In genomic region chr10:110448682-110449418, GRCh38 we compare ENCODE assay signal across 18 cellular contexts. TPM values are rescaled to one million over a fixed set of nuclear protein-coding genes. Genes with fewer than 3 reads are reported as not detected.
DNase-seq lines count a peak whose midpoint lies in the region; ATAC-seq and TF ChIP-seq lines count a peak whose summit lies in the region.
"Had no signal": no experiment of that assay in that cellular context is flagged by ENCODE, and none has a peak within 500 bp of the region (broad histone marks: within the 10 kb centered on the region; RNA-seq: fewer than 3 reads in every experiment).

No MANE protein-coding gene starts in this region.

- TF ChIP-seq CTCF in AG10803 (conservative IDR thresholded peaks at IDR 0.05; ENCODE audit: low read length) (no peak), GM10266 (IDR thresholded peaks at IDR 0.05; ENCODE audit: control insufficient read depth, insufficient read depth, low read depth, missing control alignments) (no peak)
- TF ChIP-seq CTCF in activated CD8-positive, alpha-beta T cell treated with anti-CD3 and anti-CD28 coated beads for 36 hours (IDR thresholded peaks at IDR 0.05), result no peak

- no peak overlapping the region for H3K4me3 ChIP-seq in AG10803 (ENCODE audit: low read length)
- H3K4me3 ChIP-seq: cardiac muscle cell, esophagus muscularis mucosa, left ventricle myocardium inferior had no signal

- no peaks in the 10 kb centered on the region for H3K36me3 Mint-ChIP-seq in activated CD8-positive, alpha-beta T cell treated with anti-CD3 and anti-CD28 coated beads for 36 hours (ENCODE audit: low read depth)
- H3K36me3 Mint-ChIP-seq: CD8-positive, alpha-beta T cell had no signal

- POLR2A ChIA-PET in activated CD8-positive, alpha-beta T cell treated with anti-CD3 and anti-CD28 coated beads for 36 hours (lab: Charles Lee), result interaction anchor here (0.6 to 0.9 kb wide), 2 partner anchors 9 to 55 kb away, joined by 3 to 4 read pairs; no protein-coding TSS in a partner anchor

- H3K4me1 Mint-ChIP-seq in activated CD8-positive, alpha-beta T cell treated with anti-CD3 and anti-CD28 coated beads for 36 hours (ENCODE audit: low read depth), result no peaks in the 10 kb centered on the region

- intact Hi-C loops in activated CD8-positive, alpha-beta T cell treated with anti-CD3 and anti-CD28 coated beads for 36 hours (cut with micrococcal nuclease), result no loop called here

- H3K4me3 Mint-ChIP-seq in activated CD8-positive, alpha-beta T cell treated with anti-CD3 and anti-CD28 coated beads for 36 hours, result no peak overlapping the region
- H3K4me3 Mint-ChIP-seq: CD8-positive, alpha-beta T cell had no signal

- CTCF ChIA-PET in activated CD8-positive, alpha-beta T cell treated with anti-CD3 and anti-CD28 coated beads for 36 hours (lab: Charles Lee), result interaction anchor here (1.1 to 3.4 kb wide), 3 partner anchors 22 to 97 kb away, joined by 3 to 9 read pairs (median 3); no protein-coding TSS in a partner anchor

- ATAC-seq in GM21423 (IDR thresholded peaks at IDR 0.05; ENCODE audit: unreplicated experiment), result peak; percentile 39
- no peak for ATAC-seq in activated CD8-positive, alpha-beta T cell treated with anti-CD3 and anti-CD28 coated beads for 36 hours
- ATAC-seq: CD8-positive, alpha-beta T cell had no signal

- DNase-seq in AG10803 (ENCODE audit: low read depth) (peak; percentile 59), mesenteric fat pad (ENCODE audit: low spot score) (peak; percentile 20), D341Med (ENCODE audit: low spot score) (no peak), NCI-H446 (lab: John Stamatoyannopoulos, UW) (no peak), GM10266 (ENCODE audit: extremely low spot score) (no peak)
- no peak for DNase-seq in activated CD8-positive, alpha-beta T cell treated with anti-CD3 and anti-CD28 coated beads for 36 hours
- DNase-seq: activated CD4-positive, alpha-beta T cell treated with anti-CD3 and anti-CD28 coated beads, Interleukin-2, amount 50 U/mL, for 48 hours; activated gamma-delta T cell treated with Interleukin-2 at 50 U/mL for 16 hours; amygdala; CD8-positive, alpha-beta T cell; DMS79 treated with DMSO at 0.1 percent for 48 hours; KG1; left ventricle myocardium inferior; NCI-H1105; SHP77 had no signal

- peak overlapping the region; percentile 12 for H3K27ac Mint-ChIP-seq in activated CD8-positive, alpha-beta T cell treated with anti-CD3 and anti-CD28 coated beads for 36 hours
- H3K27ac Mint-ChIP-seq: CD8-positive, alpha-beta T cell had no signal

- H3K9me3 Mint-ChIP-seq in activated CD8-positive, alpha-beta T cell treated with anti-CD3 and anti-CD28 coated beads for 36 hours, result no peaks in the 10 kb centered on the region
- H3K9me3 Mint-ChIP-seq: CD8-positive, alpha-beta T cell had no signal

- peaks cover 1% of the 10 kb centered on the region for H3K27me3 Mint-ChIP-seq in activated CD8-positive, alpha-beta T cell treated with anti-CD3 and anti-CD28 coated beads for 36 hours

RNA-seq across cellular contexts. Expression of gene DUSP5, which starts 48.9 kb away (rescaled TPM):
- 10 to 100 TPM; 49.4 to 50.8 TPM for total RNA-seq in activated CD8-positive, alpha-beta T cell treated with anti-CD3 and anti-CD28 coated beads for 36 hours
- total RNA-seq in mesenteric fat pad, result 32.4 TPM

Comparison
In these comparisons a context has a peak if more than half of its experiments do, and no peak if none do; other contexts are left out.
1. DNase-seq: peak in AG10803 (single experiment) and mesenteric fat pad (single experiment); none in activated CD8-positive, alpha-beta T cell treated with anti-CD3 and anti-CD28 coated beads for 36 hours (single experiment), D341Med (single experiment), NCI-H446 (0 of 2) and GM10266 (single experiment).